11 cellular contexts compared by ENCODE assay signal in genomic region chr13:47146991-47147783, GRCh38.
DNase-seq lines count a peak whose midpoint lies in the region; ATAC-seq, FAIRE-seq and TF ChIP-seq lines count a peak whose summit lies in the region.
"Had no signal": no experiment of that assay in that cellular context is flagged by ENCODE, and none has a peak within 500 bp of the region (broad histone marks: within the 10 kb centered on the region; RNA-seq: fewer than 3 reads in every experiment).

No MANE protein-coding gene starts in this region.

- DNase-seq in stimulated activated naive B cell treated with anti-CD40 and anti-IgM and Interleukin-4, amounts not matched to agents 10 μg/mL and 1 μg/mL and 100 μg/mL, for 72 hours, result peak; percentile 18
- DNase-seq in H54 (ENCODE audit: insufficient read length, low spot score) (no peak), Calu3 (no peak)
- DNase-seq in activated effector memory CD4-positive, alpha-beta T cell treated with Interleukin-2 at 50 U/mL for 16 hours, result no peak
- DNase-seq: activated CD4-positive, alpha-beta memory T cell treated with anti-CD3 and anti-CD28 coated beads for 36 hours; DMS153; heart right ventricle had no signal

- H3K4me3 Mint-ChIP-seq in stimulated activated naive B cell treated with anti-CD40 and anti-IgM and Interleukin-4, amounts not matched to agents 10 μg/mL and 1 μg/mL and 100 μg/mL, for 72 hours, result peak overlapping the region in 1 of 2 donors; percentile 8
- H3K4me3 Mint-ChIP-seq in Calu3 (ENCODE audit: low read depth, unreplicated experiment), result no peak overlapping the region
- H3K4me3 Mint-ChIP-seq: activated CD4-positive, alpha-beta memory T cell treated with anti-CD3 and anti-CD28 coated beads for 36 hours had no signal

- ATAC-seq in GM19035 (IDR thresholded peaks at IDR 0.05; ENCODE audit: unreplicated experiment), result peak; percentile 95
- ATAC-seq in GM21786 (IDR thresholded peaks at IDR 0.05; ENCODE audit: unreplicated experiment), result peak; percentile 96
- peak; percentile 93 for ATAC-seq in HG03175 (IDR thresholded peaks at IDR 0.05; ENCODE audit: unreplicated experiment)
- peak; percentile 95 for ATAC-seq in stimulated activated naive B cell treated with anti-CD40 and anti-IgM and Interleukin-4, amounts not matched to agents 10 μg/mL and 1 μg/mL and 100 μg/mL, for 72 hours (replicated peaks)
- ATAC-seq: heart right ventricle had no signal

- CTCF ChIA-PET in Calu3 (lab: Charles Lee), result no interaction called here

- no peaks in the 10 kb centered on the region for H3K36me3 Mint-ChIP-seq in stimulated activated naive B cell treated with anti-CD40 and anti-IgM and Interleukin-4, amounts not matched to agents 10 μg/mL and 1 μg/mL and 100 μg/mL, for 72 hours
- H3K36me3 Mint-ChIP-seq in Calu3 (ENCODE audit: insufficient read depth, unreplicated experiment), result no peaks in the 10 kb centered on the region
- H3K36me3 Mint-ChIP-seq: activated CD4-positive, alpha-beta memory T cell treated with anti-CD3 and anti-CD28 coated beads for 36 hours had no signal

- no TSS peak for BruUV-seq in Calu3 (replicated peaks; lab: Mats Ljungman, UMichigan)

- peaks cover 11 to 12% of the 10 kb centered on the region in 2 donors for H3K4me1 Mint-ChIP-seq in stimulated activated naive B cell treated with anti-CD40 and anti-IgM and Interleukin-4, amounts not matched to agents 10 μg/mL and 1 μg/mL and 100 μg/mL, for 72 hours
- H3K4me1 Mint-ChIP-seq in Calu3 (ENCODE audit: low read depth, unreplicated experiment), result peaks cover 24% of the 10 kb centered on the region

- H3K9me3 Mint-ChIP-seq in stimulated activated naive B cell treated with anti-CD40 and anti-IgM and Interleukin-4, amounts not matched to agents 10 μg/mL and 1 μg/mL and 100 μg/mL, for 72 hours, result no peaks in the 10 kb centered on the region
- H3K9me3 Mint-ChIP-seq in Calu3 (ENCODE audit: low read depth, unreplicated experiment), result no peaks in the 10 kb centered on the region
- H3K9me3 Mint-ChIP-seq: activated CD4-positive, alpha-beta memory T cell treated with anti-CD3 and anti-CD28 coated beads for 36 hours had no signal

- no peak overlapping the region for H3K27ac Mint-ChIP-seq in stimulated activated naive B cell treated with anti-CD40 and anti-IgM and Interleukin-4, amounts not matched to agents 10 μg/mL and 1 μg/mL and 100 μg/mL, for 72 hours
- H3K27ac Mint-ChIP-seq in Calu3 (ENCODE audit: unreplicated experiment), result no peak overlapping the region
- H3K27ac Mint-ChIP-seq: activated CD4-positive, alpha-beta memory T cell treated with anti-CD3 and anti-CD28 coated beads for 36 hours had no signal

- H3K27me3 Mint-ChIP-seq in stimulated activated naive B cell treated with anti-CD40 and anti-IgM and Interleukin-4, amounts not matched to agents 10 μg/mL and 1 μg/mL and 100 μg/mL, for 72 hours, result peaks cover 3 to 7% of the 10 kb centered on the region in 2 donors
- H3K27me3 Mint-ChIP-seq in Calu3 (ENCODE audit: unreplicated experiment), result no peaks in the 10 kb centered on the region
- H3K27me3 Mint-ChIP-seq: activated CD4-positive, alpha-beta memory T cell treated with anti-CD3 and anti-CD28 coated beads for 36 hours had no signal

- no peak for TF ChIP-seq POLR2A in H54 (IDR thresholded peaks at IDR 0.05; ENCODE audit: low read depth, low read length)

- intact Hi-C loops in Calu3 (cut with micrococcal nuclease; ENCODE audit: unreplicated experiment), result no loop called here

- no peak for FAIRE-seq in H54 (lab: Jason Lieb, UNC)
- FAIRE-seq: H1 had no signal

- no peak for TF ChIP-seq CTCF in Calu3 (IDR thresholded peaks at IDR 0.05; ENCODE audit: unreplicated experiment)
